Comparison of ENCODE assay signal across 39 cellular contexts in genomic region chr19:54850930-54851329, GRCh38. TPM values are rescaled to one million over a fixed set of nuclear protein-coding genes. Genes with fewer than 3 reads are reported as not detected.
"Had no signal": no experiment of that assay in that cellular context is flagged by ENCODE, and none has a peak within 500 bp of the region (broad histone marks: within the 10 kb centered on the region; RNA-seq: fewer than 3 reads in every experiment).

No MANE protein-coding gene starts in this region.

- H3K27me3 ChIP-seq: brain microvascular endothelial cell, Peyer's patch had no signal

- DNase-seq: activated B cell treated with CpG ODN at 0.5 μM for 24 hours; activated CD4-positive, alpha-beta memory T cell treated with anti-CD3 and anti-CD28 coated beads, Interleukin-2, amount 10 ng/mL, durations not matched to agents 7 days and 5 days; activated CD4-positive, alpha-beta T cell treated with anti-CD3 and anti-CD28 coated beads for 4 hours; activated CD4-positive, CD25-positive, alpha-beta regulatory T cell treated with anti-CD3 and anti-CD28 coated beads, Interleukin-2, amount 50 U/mL, for 72 hours; activated CD8-positive, alpha-beta memory T cell treated with anti-CD3 and anti-CD28 coated beads for 24 hours; activated CD8-positive, alpha-beta memory T cell treated with anti-CD3 and anti-CD28 coated beads, Interleukin-2, amount 10 ng/mL, durations not matched to agents 7 days and 5 days; activated CD8-positive, alpha-beta memory T cell treated with anti-CD3 and anti-CD28 coated beads, Interleukin-2, amount 50 U/mL, for 48 hours; activated effector memory CD4-positive, alpha-beta T cell treated with anti-CD3 and anti-CD28 coated beads, Interleukin-2, amount 50 U/mL, for 16 hours; activated naive CD4-positive, alpha-beta T cell; activated naive CD4-positive, alpha-beta T cell treated with anti-CD3 and anti-CD28 coated beads, Interleukin-2, amount 50 U/mL, for 16 hours; activated naive CD8-positive, alpha-beta T cell treated with anti-CD3 and anti-CD28 coated beads for 36 hours; activated T-cell treated with anti-CD3 and anti-CD28 coated beads, Interleukin-2, amount 50 U/mL, for 48 hours; amniotic stem cell; aorta; brain microvascular endothelial cell; central memory CD4-positive, alpha-beta T cell; MM.1S; MV-4-11; NCI-H1092; NCI-H1436 treated with DMSO at 0.1 percent for 48 hours; NCI-H1694 treated with DMSO at 0.1 percent for 48 hours; NCI-H2081; NCI-H2171 treated with DMSO at 0.1 percent for 48 hours; NCI-H2227 treated with DMSO at 0.1 percent for 48 hours; NCI-H446; NCI-H510A treated with DMSO at 0.1 percent for 48 hours; NCI-H526 treated with DMSO at 0.1 percent for 48 hours; NCI-H774; NK-92 treated with Interleukin-12 subunit alpha and Interleukin-12 subunit beta, amount 100 ng/mL, for 24 hours; PC-3; Peyer's patch; SIG-M5; SW 1271; T-helper 9 cell had no signal

- H3K4me3 ChIP-seq: Peyer's patch had no signal

- ATAC-seq: activated CD8-positive, alpha-beta memory T cell treated with anti-CD3 and anti-CD28 coated beads, Interleukin-2, amount 10 ng/mL, durations not matched to agents 7 days and 5 days; PC-3; Right ventricle myocardium inferior; SK-N-SH treated with all-trans-retinoic acid at 6 μM for 48 hours had no signal

- H3K36me3 ChIP-seq: brain microvascular endothelial cell, Peyer's patch had no signal

- H3K27ac ChIP-seq: brain microvascular endothelial cell, Peyer's patch, RWPE1, VCaP had no signal

- H3K4me1 ChIP-seq: Peyer's patch had no signal

- H3K9me3 ChIP-seq: Peyer's patch had no signal

RNA-seq across cellular contexts. Expression of gene KIR3DL2, which starts 0.7 kb away (rescaled TPM):
- total RNA-seq: activated B cell treated with CpG ODN at 0.5 μM for 24 hours, aorta, PC-3, Peyer's patch, Right ventricle myocardium inferior, SK-MEL-5 had no signal

RNA-seq across cellular contexts. Expression of gene KIR2DS4, which starts 18.5 kb away (rescaled TPM):
- total RNA-seq: activated B cell treated with CpG ODN at 0.5 μM for 24 hours; activated CD4-positive, alpha-beta memory T cell treated with anti-CD3 and anti-CD28 coated beads, Interleukin-2, amount 10 ng/mL, durations not matched to agents 7 days and 5 days; aorta; PC-3; Peyer's patch; Right ventricle myocardium inferior; SK-MEL-5 had no signal

RNA-seq across cellular contexts. Expression of gene FCAR, which starts 23.1 kb away (rescaled TPM):
- total RNA-seq: activated CD4-positive, alpha-beta memory T cell treated with anti-CD3 and anti-CD28 coated beads, Interleukin-2, amount 10 ng/mL, durations not matched to agents 7 days and 5 days; activated CD8-positive, alpha-beta memory T cell treated with anti-CD3 and anti-CD28 coated beads, Interleukin-2, amount 10 ng/mL, durations not matched to agents 7 days and 5 days; activated naive CD8-positive, alpha-beta T cell treated with anti-CD3 and anti-CD28 coated beads for 36 hours; PC-3; Peyer's patch; SK-MEL-5 had no signal

RNA-seq across cellular contexts. Expression of gene KIR3DL1, which starts 34.7 kb away (rescaled TPM):
- total RNA-seq: activated B cell treated with CpG ODN at 0.5 μM for 24 hours; activated naive CD8-positive, alpha-beta T cell treated with anti-CD3 and anti-CD28 coated beads for 36 hours; aorta; PC-3; Peyer's patch; Right ventricle myocardium inferior; SK-MEL-5 had no signal

RNA-seq across cellular contexts. Expression of gene KIR2DL4, which starts 47.5 kb away (rescaled TPM):
- total RNA-seq: activated B cell treated with CpG ODN at 0.5 μM for 24 hours; activated CD4-positive, alpha-beta memory T cell treated with anti-CD3 and anti-CD28 coated beads, Interleukin-2, amount 10 ng/mL, durations not matched to agents 7 days and 5 days; activated naive CD8-positive, alpha-beta T cell treated with anti-CD3 and anti-CD28 coated beads for 36 hours; aorta; PC-3; Right ventricle myocardium inferior; SK-MEL-5 had no signal
